8 cellular contexts compared by ENCODE assay signal in the genomic region with DNA sequence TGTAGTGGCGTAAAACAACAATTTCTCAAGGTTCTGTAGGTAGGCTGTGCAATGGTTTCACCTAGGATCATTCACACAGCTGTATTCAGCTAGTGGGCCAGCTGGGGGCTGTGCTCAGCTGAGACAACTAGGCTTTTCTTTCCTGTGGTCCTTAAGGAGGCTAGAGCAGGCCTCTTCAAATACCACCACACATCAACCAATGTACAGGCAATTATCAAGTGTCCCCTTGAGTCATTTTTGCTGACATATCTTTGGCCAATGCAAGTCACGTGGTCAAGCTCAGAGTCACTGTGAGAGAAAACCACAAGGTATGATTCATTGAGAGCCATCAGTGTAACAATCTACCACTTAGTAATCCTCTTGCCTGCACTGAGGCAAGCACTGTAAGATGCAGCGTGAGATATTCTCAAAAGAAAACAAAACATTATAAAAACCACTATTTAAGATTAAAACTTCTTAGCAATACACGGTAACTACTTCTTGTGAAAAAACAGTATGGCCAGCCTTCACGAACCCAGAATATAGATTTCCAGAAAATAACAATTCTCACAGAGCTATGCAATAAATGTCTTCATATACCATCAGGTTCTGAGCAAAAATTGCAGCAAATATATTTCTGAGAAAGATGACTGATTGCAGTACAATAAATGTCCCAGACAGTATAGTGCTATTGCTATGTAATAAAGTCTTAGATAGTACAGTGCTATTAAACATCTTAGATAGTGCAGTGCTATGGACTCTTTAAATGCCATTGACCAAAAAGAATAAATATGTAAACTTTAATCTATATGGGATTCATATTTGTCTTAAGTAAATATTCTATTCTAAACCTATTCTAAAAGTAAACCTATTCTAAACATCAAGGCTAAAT. TPM values are rescaled to one million over a fixed set of nuclear protein-coding genes. Genes with fewer than 3 reads are reported as not detected.
A peak's percentile ranks its signal among the peaks of the same experiment; 100 is the strongest.
DNase-seq lines count a peak whose midpoint lies in the region; ATAC-seq, FAIRE-seq and TF ChIP-seq lines count a peak whose summit lies in the region.

No MANE protein-coding gene starts in this region.

- H3K4me1 ChIP-seq in psoas muscle, result no peaks in the 10 kb centered on the region

- no peak overlapping the region for H3K4me3 ChIP-seq in psoas muscle

- no peaks in the 10 kb centered on the region for H3K27me3 ChIP-seq in psoas muscle (ENCODE audit: insufficient read depth in 3 of 3, low read length in 2 of 3)

- DNase-seq in AG08395 (ENCODE audit: low spot score) (peak; percentile 85), H54 (ENCODE audit: insufficient read length, low spot score) (peak; percentile 31), RPMI7951 (ENCODE audit: low read depth) (peak; percentile 96), amniotic epithelial cell (ENCODE audit: low read depth) (peak; percentile 96), psoas muscle (no peak), C1 segment of cervical spinal cord (lab: John Stamatoyannopoulos, UW) (no peak), left lobe of liver (ENCODE audit: low spot score) (no peak), GM19238 (ENCODE audit: insufficient read length, low spot score) (no peak)

- ATAC-seq in psoas muscle (peak in 3 of 4 donors; percentile 48 to 76 (median 64)), left lobe of liver (no peak)

- FAIRE-seq in H54 (lab: Jason Lieb, UNC), result peak; percentile 100

- no peaks in the 10 kb centered on the region for H3K36me3 ChIP-seq in psoas muscle (ENCODE audit: insufficient read depth in 1 of 2, low read depth in 1 of 2)

- TF ChIP-seq CTCF in psoas muscle (IDR thresholded peaks at IDR 0.05), result no peak

- TF ChIP-seq POLR2A in H54 (IDR thresholded peaks at IDR 0.05; ENCODE audit: low read depth, low read length), result no peak

- H3K9me3 ChIP-seq in psoas muscle, result no peaks in the 10 kb centered on the region

- WGBS in psoas muscle, 3 donors, result 92 to 96% (median 94%) methylated on average over 5 of the region's 5 CpGs

- intact Hi-C loops in psoas muscle (cut with DNase I), result no loop called here

- H3K27ac ChIP-seq in psoas muscle, result no peak overlapping the region

RNA-seq across cellular contexts. Expression of a gene that starts 55.3 kb away (rescaled TPM):
- total RNA-seq in RPMI7951 (2014; rRNA removed; shearing (Covaris generic)), result 23.2 and 31.1 TPM in 2 replicates
- total RNA-seq in psoas muscle (1 to 10 TPM; 3.9 to 6.4 (median 4.4) TPM), left lobe of liver (4.9 TPM)
- 10 to 100 TPM in 1 of 3 donors, 1 to 10 TPM in 2; 4.8 to 14.1 (median 7.9) TPM for polyA plus RNA-seq in psoas muscle

RNA-seq across cellular contexts. Expression of a gene that starts 55.7 kb away (rescaled TPM):
- 27.6 and 32.3 TPM in 2 replicates for total RNA-seq in RPMI7951 (2014; rRNA removed; shearing (Covaris generic))
- total RNA-seq in psoas muscle, result 10 to 100 TPM; 12.7 to 14.9 (median 13.7) TPM
- polyA plus RNA-seq in psoas muscle, result 10 to 100 TPM; 10.0 to 23.9 (median 18.4) TPM
- total RNA-seq in left lobe of liver, result 7.0 TPM

Comparison
In these comparisons a context has a peak if more than half of its experiments do, and no peak if none do; other contexts are left out.
1. DNase-seq: peak in AG08395 (single experiment), H54 (single experiment), RPMI7951 (single experiment) and amniotic epithelial cell (single experiment); none in psoas muscle (0 of 2), C1 segment of cervical spinal cord (0 of 14), left lobe of liver (single experiment) and GM19238 (single experiment).